In the genomic region with DNA sequence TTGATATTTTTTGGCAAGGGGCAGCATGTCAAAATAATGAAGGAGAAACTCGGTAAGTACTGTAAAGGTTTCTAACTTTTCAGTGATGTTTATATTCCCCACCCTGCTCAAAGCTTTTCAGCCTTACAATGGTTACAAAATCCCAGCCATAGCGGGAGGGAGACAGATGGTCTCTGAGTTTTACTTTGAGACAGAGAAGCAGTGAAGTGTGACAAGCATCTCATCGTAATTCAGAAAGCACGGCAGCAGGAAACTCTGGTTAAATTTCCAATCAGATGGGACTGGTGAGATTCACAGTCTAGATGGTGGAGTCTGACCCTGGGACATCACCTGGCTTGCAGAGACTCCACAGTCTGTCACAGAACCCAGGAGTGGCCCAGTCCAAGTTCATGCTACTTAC, we compare ENCODE assay signal across 19 cellular contexts.
DNase-seq lines count a peak whose midpoint lies in the region; ATAC-seq, FAIRE-seq and TF ChIP-seq lines count a peak whose summit lies in the region.
"Had no signal": no experiment of that assay in that cellular context is flagged by ENCODE, and none has a peak within 500 bp of the region (broad histone marks: within the 10 kb centered on the region; RNA-seq: fewer than 3 reads in every experiment).

No MANE protein-coding gene starts in this region.

- no peak overlapping the region for H2BK120ac ChIP-seq in trophoblast cell (ENCODE audit: insufficient read depth, low read length, poor library complexity)

- FAIRE-seq in GM12891 (lab: Jason Lieb, UNC): no peak

- no peak overlapping the region for H3K4ac ChIP-seq in trophoblast cell (ENCODE audit: low read depth, low read length)

- H3K4me3 ChIP-seq in OCI-LY3 (ENCODE audit: low read length) (no peak overlapping the region), transverse colon (no peak overlapping the region), trophoblast cell (ENCODE audit: low read depth, low read length) (no peak overlapping the region)
- H3K4me3 ChIP-seq: GM23338, HAP-1 had no signal

- intact Hi-C loops in transverse colon (cut with DNase I; ENCODE audit: low total_unique reads): no loop called here

- H4K12ac ChIP-seq in trophoblast cell (ENCODE audit: low read depth, low read length): no peak overlapping the region

- H3K18ac ChIP-seq in trophoblast cell (ENCODE audit: low read length): no peak overlapping the region

- no peaks in the 10 kb centered on the region for H4K20me1 ChIP-seq in OCI-LY3 (ENCODE audit: insufficient read depth, low read length)

- H3K4me1 ChIP-seq in OCI-LY3 (ENCODE audit: low read length) (peaks cover 22% of the 10 kb centered on the region), transverse colon (no peaks in the 10 kb centered on the region), trophoblast cell (ENCODE audit: control insufficient read depth in 1 of 2, insufficient read depth in 2 of 2, low read length in 2 of 2) (no peaks in the 10 kb centered on the region)
- H3K4me1 ChIP-seq: HAP-1 had no signal

- no peak overlapping the region for H2BK12ac ChIP-seq in trophoblast cell (ENCODE audit: low read length)

- H3K14ac ChIP-seq in trophoblast cell (ENCODE audit: low read length): no peak overlapping the region

- no peaks in the 10 kb centered on the region for H3K27me3 ChIP-seq in OCI-LY3 (ENCODE audit: low read depth, low read length)
- H3K27me3 ChIP-seq in transverse colon: no peaks in the 10 kb centered on the region
- H3K27me3 ChIP-seq in trophoblast cell (ENCODE audit: insufficient read depth, low read length): no peaks in the 10 kb centered on the region

- no peak overlapping the region for H2BK5ac ChIP-seq in trophoblast cell (ENCODE audit: low read depth, low read length, poor library complexity)

- no peak overlapping the region for H3K23ac ChIP-seq in trophoblast cell (ENCODE audit: low read length)

- H3K9me3 ChIP-seq in OCI-LY3 (ENCODE audit: insufficient read depth, low read length) (no peaks in the 10 kb centered on the region), transverse colon (no peaks in the 10 kb centered on the region), trophoblast cell (ENCODE audit: insufficient read depth, low read depth, low read length) (no peaks in the 10 kb centered on the region)
- H3K9me3 ChIP-seq: HAP-1 had no signal

- ATAC-seq in HG03432 (IDR thresholded peaks at IDR 0.05; ENCODE audit: unreplicated experiment) (peak; percentile 60), HG02973 (IDR thresholded peaks at IDR 0.05; ENCODE audit: unreplicated experiment) (no peak)
- ATAC-seq: GM23338, Right ventricle myocardium inferior had no signal

- in situ Hi-C loops in transverse colon (cut with MboI; ENCODE audit: low pct_ligation_motif_present in 1 of 4, low pct_unique_long_range_greater_than_20kb in 1 of 4, low sequenced_read_pairs in 3 of 4): loop anchor here in 1 of 4 donors (25.0 kb wide), 1 partner anchor 453 kb away; no protein-coding TSS in a partner anchor

- no peak for TF ChIP-seq EP300 in transverse colon (IDR thresholded peaks at IDR 0.05; ENCODE audit: low read depth)

- no peak overlapping the region for H4K91ac ChIP-seq in trophoblast cell (ENCODE audit: low read depth, low read length)

- no peak for TF ChIP-seq POLR2A in GM12891 (IDR thresholded peaks at IDR 0.05; ENCODE audit: low read depth, low read length)
- no peak for TF ChIP-seq POLR2A in transverse colon (IDR thresholded peaks at IDR 0.05)

- no peak overlapping the region for H2AFZ ChIP-seq in OCI-LY3 (ENCODE audit: low read depth, low read length)
- H2AFZ ChIP-seq in trophoblast cell (ENCODE audit: insufficient read depth, low read length, poor library complexity): no peak overlapping the region
- H2AFZ ChIP-seq: GM23338 had no signal

- WGBS in transverse colon (ENCODE audit: low coverage in 1 of 2), 2 donors: 81% methylated on average over 2 of the region's 4 CpGs; no CpG with 5 or more reads in 1 of the 2 donors
- no CpG with 5 or more reads among the region's 4 CpGs for WGBS in trophoblast cell (ENCODE audit: extremely low coverage, insufficient coverage, insufficient read length)

- no peaks in the 10 kb centered on the region for H3K79me1 ChIP-seq in trophoblast cell (ENCODE audit: low read length)

- H3K27ac ChIP-seq in OCI-LY3 (ENCODE audit: low read length): peak overlapping the region; percentile 28
- no peak overlapping the region for H3K27ac ChIP-seq in transverse colon
- no peak overlapping the region for H3K27ac ChIP-seq in trophoblast cell (ENCODE audit: low read depth, low read length)

- H3K9ac ChIP-seq in OCI-LY3 (ENCODE audit: low read length): 0 out of 2 replicates have a peak overlapping the region, but pooled peaks have one; percentile 6
- no peak overlapping the region for H3K9ac ChIP-seq in trophoblast cell (ENCODE audit: low read length)

- H3K36me3 ChIP-seq in OCI-LY3 (replicated peaks; ENCODE audit: low read depth, low read length) (peaks cover 21% of the 10 kb centered on the region), transverse colon (no peaks in the 10 kb centered on the region), trophoblast cell (ENCODE audit: control insufficient read depth in 1 of 2, insufficient read depth in 2 of 2, low read length in 2 of 2) (peaks cover 19 to 26% of the 10 kb centered on the region in 2 experiments)
- H3K36me3 ChIP-seq: HAP-1 had no signal

- TF ChIP-seq CTCF in OCI-LY3 (IDR thresholded peaks at IDR 0.05; ENCODE audit: low read depth, low read length) (no peak), transverse colon (IDR thresholded peaks at IDR 0.05) (no peak)

- H3K4me2 ChIP-seq in OCI-LY3 (ENCODE audit: low read length): peak overlapping the region; percentile 24; the same call in 1 of the 2 replicates
- no peak overlapping the region for H3K4me2 ChIP-seq in trophoblast cell (ENCODE audit: low read length)
- H3K4me2 ChIP-seq: GM23338 had no signal

- no peak overlapping the region for H4K8ac ChIP-seq in trophoblast cell (ENCODE audit: low read depth, low read length)

- DNase-seq in GM12891 (ENCODE audit: insufficient read length, low spot score): no peak
- peak; percentile 3 for DNase-seq in renal cortical epithelial cell (ENCODE audit: low read depth)
- no peak for DNase-seq in transverse colon
- no peak for DNase-seq in trophoblast cell
- DNase-seq: CD4-positive, CD25-positive, alpha-beta regulatory T cell; DMS79; Kasumi-1; NCI-H1417; NCI-H1694 treated with DMSO at 0.1 percent for 48 hours; NCI-H2081 treated with DMSO at 0.1 percent for 48 hours; NCI-H226; NCI-H524; NCI-H82 had no signal

- H3K79me2 ChIP-seq in OCI-LY3 (ENCODE audit: low read length) (peaks cover 9% of the 10 kb centered on the region), trophoblast cell (ENCODE audit: control insufficient read depth, insufficient read depth, low read length, poor library complexity) (no peaks in the 10 kb centered on the region)

- H2AK5ac ChIP-seq in trophoblast cell (ENCODE audit: low read length): no peak overlapping the region

TF ChIP-seq in GM12891, 5 proteins besides CTCF, POLR2A, EP300 and RAD21:
- TF ChIP-seq SPI1 (IDR thresholded peaks at IDR 0.05; ENCODE audit: low read depth, low read length) (no peak), PAX5 (IDR thresholded peaks at IDR 0.05; ENCODE audit: insufficient read depth, low read length, severe bottlenecking) (peak; percentile 66)
